In genomic region chr5:77683171-77683732, GRCh38 we compare ENCODE assay signal across 17 cellular contexts. TPM values are rescaled to one million over a fixed set of nuclear protein-coding genes. Genes with fewer than 3 reads are reported as not detected.
DNase-seq lines count a peak whose midpoint lies in the region; ATAC-seq and TF ChIP-seq lines count a peak whose summit lies in the region.
"Had no signal": no experiment of that assay in that cellular context is flagged by ENCODE, and none has a peak within 500 bp of the region (broad histone marks: within the 10 kb centered on the region; RNA-seq: fewer than 3 reads in every experiment).

No MANE protein-coding gene starts in this region.

- no peaks in the 10 kb centered on the region for H3K9me1 ChIP-seq in IMR-90 (ENCODE audit: insufficient read depth, low read length)

- H4K8ac ChIP-seq in IMR-90 (ENCODE audit: low read depth in 2 of 2, low read length in 2 of 2): no peak overlapping the region

- no peak overlapping the region for H3K4me3 ChIP-seq in AG09309 (ENCODE audit: control insufficient read depth, low read depth, low read length)
- no peak overlapping the region for H3K4me3 ChIP-seq in IMR-90 (ENCODE audit: insufficient read depth, low read depth, low read length)
- H3K4me3 ChIP-seq in uterus: no peak overlapping the region
- H3K4me3 ChIP-seq: GM23338, SJSA1 had no signal

- no peak overlapping the region for H3K9ac ChIP-seq in IMR-90 (ENCODE audit: low read depth, low read length)

- H2AK9ac ChIP-seq in IMR-90 (replicated peaks; ENCODE audit: low read depth, low read length, poor library complexity): no peak overlapping the region

- no peak for TF ChIP-seq RAD21 in IMR-90 (IDR thresholded peaks at IDR 0.05; ENCODE audit: low read length)

- no peak overlapping the region for H3K27ac ChIP-seq in IMR-90 (ENCODE audit: insufficient read depth, low read length)
- H3K27ac ChIP-seq in uterus: no peak overlapping the region
- H3K27ac ChIP-seq: SJSA1 had no signal

- in situ Hi-C loops in IMR-90 (cut with MboI; ENCODE audit: low sequenced_read_pairs): no loop called here

- ATAC-seq in IMR-90 (ENCODE audit: low read depth) (0 out of 2 replicates have a peak, but pooled peaks have one; percentile 32), GM18909 (IDR thresholded peaks at IDR 0.05; ENCODE audit: poor library complexity, unreplicated experiment) (no peak), HG02852 (IDR thresholded peaks at IDR 0.05; ENCODE audit: unreplicated experiment) (no peak)
- ATAC-seq: GM23338, PC-3 had no signal

- no peak overlapping the region for H4K91ac ChIP-seq in IMR-90 (ENCODE audit: insufficient read depth, low read depth, low read length)

- no peak overlapping the region for H2BK15ac ChIP-seq in IMR-90 (ENCODE audit: low read depth, low read length)

- no peak overlapping the region for H3K14ac ChIP-seq in IMR-90 (replicated peaks; ENCODE audit: low read depth, low read length)

- DNase-seq in AG09309 (ENCODE audit: low read depth): peak; percentile 18
- DNase-seq in IMR-90: peak; percentile 39
- DNase-seq in fibroblast of peridontal ligament (ENCODE audit: extremely low read depth): peak; percentile 52
- DNase-seq in pons (ENCODE audit: low spot score): peak; percentile 12
- DNase-seq in uterus: no peak
- no peak for DNase-seq in globus pallidus (ENCODE audit: low spot score)
- DNase-seq: DMS79, NCI-H1436, NCI-H2029 treated with DMSO at 0.1 percent for 48 hours, NCI-H524 treated with DMSO at 0.1 percent for 48 hours, PC-3 had no signal

- H3K36me3 ChIP-seq in IMR-90 (ENCODE audit: control insufficient read depth, insufficient read depth, low read length) (0 out of 2 replicates have a peak, but pooled peaks cover 1% of the 10 kb centered on the region), uterus (no peaks in the 10 kb centered on the region)

- CTCF ChIA-PET in IMR-90 (lab: Yijun Ruan, JAX): interaction anchor here (1.0 kb wide), 1 partner anchor 9 kb away, joined by 3 read pairs; no protein-coding TSS in a partner anchor

- no peaks in the 10 kb centered on the region for H4K20me1 ChIP-seq in IMR-90 (ENCODE audit: insufficient read depth, low read length)

- H4K5ac ChIP-seq in IMR-90 (ENCODE audit: low read depth, low read length): no peak overlapping the region

- intact Hi-C loops in IMR-90 (cut with micrococcal nuclease) (no loop called here), uterus (cut with DNase I; ENCODE audit: low total_unique reads) (no loop called here)

- dilution Hi-C loops in IMR-90 (cut with HindIII; ENCODE audit: low sequenced_read_pairs, unreplicated experiment): no loop called here

- no peak overlapping the region for H3K56ac ChIP-seq in IMR-90 (ENCODE audit: extremely low read depth, insufficient read depth, low read length)

- no peak overlapping the region for H3K4ac ChIP-seq in IMR-90 (ENCODE audit: low read depth, low read length)

- no peak overlapping the region for H2BK20ac ChIP-seq in IMR-90 (ENCODE audit: low read depth, low read length)

- WGBS in IMR-90 (ENCODE audit: extremely low coverage in 2 of 2, insufficient read length in 1 of 2), 2 experiments: no CpG with 5 or more reads among the region's 6 CpGs

- no peak overlapping the region for H3K23ac ChIP-seq in IMR-90 (ENCODE audit: low read depth, low read length)

- no peaks in the 10 kb centered on the region for H3K9me3 ChIP-seq in IMR-90 (ENCODE audit: control insufficient read depth, insufficient read depth, low read length)
- no peaks in the 10 kb centered on the region for H3K9me3 ChIP-seq in uterus
- H3K9me3 ChIP-seq: SJSA1 had no signal

- H3K4me2 ChIP-seq in IMR-90 (ENCODE audit: low read depth, low read length): no peak overlapping the region
- H3K4me2 ChIP-seq: GM23338 had no signal

- H2AFZ ChIP-seq in IMR-90 (replicated peaks; ENCODE audit: low read length, poor library complexity): no peak overlapping the region
- H2AFZ ChIP-seq: GM23338 had no signal

- TF ChIP-seq CTCF in AG09309 (IDR thresholded peaks at IDR 0.05; ENCODE audit: control insufficient read depth, insufficient read depth, low read depth, low read length, missing control alignments) (no peak), IMR-90 (conservative IDR thresholded peaks at IDR 0.05; ENCODE audit: low read depth, low read length) (no peak), uterus (IDR thresholded peaks at IDR 0.05) (no peak)

- no peak overlapping the region for H2BK120ac ChIP-seq in IMR-90 (ENCODE audit: low read depth, low read length)

- no peak overlapping the region for H2AK5ac ChIP-seq in IMR-90 (ENCODE audit: low read depth, low read length)

- no TSS peak for BruUV-seq in IMR-90 (replicated peaks; lab: Mats Ljungman, UMichigan)

- H3K18ac ChIP-seq in IMR-90 (ENCODE audit: low read depth, low read length): no peak overlapping the region

- H2BK5ac ChIP-seq in IMR-90 (ENCODE audit: low read depth, low read length, poor library complexity, severe bottlenecking): no peak overlapping the region

- no peaks in the 10 kb centered on the region for H3K4me1 ChIP-seq in IMR-90 (ENCODE audit: control insufficient read depth, insufficient read depth, low read length)
- H3K4me1 ChIP-seq in uterus: no peaks in the 10 kb centered on the region
- H3K4me1 ChIP-seq: SJSA1 had no signal

- POLR2A ChIA-PET in IMR-90 (lab: Charles Lee; ENCODE audit: unreplicated experiment): no interaction called here

- TF ChIP-seq POLR2A in IMR-90 (IDR thresholded peaks at IDR 0.05; ENCODE audit: low read depth, low read length) (no peak), uterus (IDR thresholded peaks at IDR 0.05) (no peak)

- H3K27me3 ChIP-seq in IMR-90 (ENCODE audit: control insufficient read depth, insufficient read depth, low read length) (no peaks in the 10 kb centered on the region), uterus (no peaks in the 10 kb centered on the region)
- H3K27me3 ChIP-seq: SJSA1 had no signal

- no peaks in the 10 kb centered on the region for H3K79me1 ChIP-seq in IMR-90 (ENCODE audit: low read depth in 1 of 2, low read length in 2 of 2)

TF ChIP-seq in IMR-90, 13 proteins besides CTCF, POLR2A, EP300 and RAD21:
- TF ChIP-seq ELK1 (IDR thresholded peaks at IDR 0.05; ENCODE audit: borderline replicate concordance, low read depth, low read length) (no peak), NFE2L2 (IDR thresholded peaks at IDR 0.05; ENCODE audit: low read depth, low read length) (no peak), CEBPB (IDR thresholded peaks at IDR 0.05; ENCODE audit: low read depth, low read length) (no peak), FOS (IDR thresholded peaks at IDR 0.05; ENCODE audit: low read depth, low read length) (no peak)

RNA-seq across cellular contexts. Expression of gene OTP, which starts 44.7 kb away (rescaled TPM):
- not detected in 2 replicates for total RNA-seq in IMR-90 (2012; rRNA removed)
- polyA plus RNA-seq in IMR-90 (2012; rRNA removed): not detected in 2 replicates
- polyA plus RNA-seq in IMR-90 (2012; cell fraction: cytosol; rRNA removed): not detected in 2 replicates
- polyA plus RNA-seq in IMR-90 (2012; cell fraction: nucleus; rRNA removed; ENCODE audit: low replicate concordance): not detected in 2 replicates
- total RNA-seq in uterus: not detected
- total RNA-seq: A172, G401, GM23338, PC-3, SJSA1 had no signal
- polyA plus RNA-seq: GM23338 had no signal

Comparison
In these comparisons a context has a peak if more than half of its experiments do, and no peak if none do; other contexts are left out.
1. DNase-seq: peak in AG09309 (single experiment), IMR-90 (single experiment), fibroblast of peridontal ligament (single experiment) and pons (single experiment); none in uterus (0 of 2) and globus pallidus (single experiment).